In genomic region chr1:146051853-146052676, GRCh38 we compare ENCODE assay signal across 8 cellular contexts. TPM values are rescaled to one million over a fixed set of nuclear protein-coding genes. Genes with fewer than 3 reads are reported as not detected.
DNase-seq lines count a peak whose midpoint lies in the region; ATAC-seq lines count a peak whose summit lies in the region.
"Not testable (repeated sequence)": the region's sequence is repeated elsewhere in the genome, so short reads cannot be mapped to it uniquely, and the experiment has no call there.

No MANE protein-coding gene starts in this region.

- DNase-seq in AG20443 (ENCODE audit: low spot score) (peak; percentile 69), NCI-H524 treated with DMSO at 0.1 percent for 48 hours (lab: John Stamatoyannopoulos, UW) (peak; percentile 43)
- DNase-seq in activated CD4-positive, alpha-beta T cell treated with anti-CD3 and anti-CD28 coated beads, Interleukin-2, amount 10 ng/mL, durations not matched to agents 7 days and 5 days, result peak; percentile 72
- peak; percentile 85 for DNase-seq in stimulated activated CD4-positive, alpha-beta T cell treated with anti-CD3 and anti-CD28 coated beads, Interleukin-15, amount 100 ng/mL, for 24 hours

- H3K27me3 Mint-ChIP-seq in activated CD4-positive, alpha-beta T cell treated with anti-CD3 and anti-CD28 coated beads, Interleukin-2, amount 10 ng/mL, durations not matched to agents 7 days and 5 days, result not testable (repeated sequence)

- not testable (repeated sequence) for H3K9me3 Mint-ChIP-seq in activated CD4-positive, alpha-beta T cell treated with anti-CD3 and anti-CD28 coated beads, Interleukin-2, amount 10 ng/mL, durations not matched to agents 7 days and 5 days

- peaks cover 39% of the 10 kb centered on the region for H3K4me1 Mint-ChIP-seq in activated CD4-positive, alpha-beta T cell treated with anti-CD3 and anti-CD28 coated beads, Interleukin-2, amount 10 ng/mL, durations not matched to agents 7 days and 5 days

- peak overlapping the region; percentile 84 for H3K27ac ChIP-seq in cingulate gyrus (ENCODE audit: low read depth, low read length)
- peak overlapping the region; percentile 60 for H3K27ac ChIP-seq in layer of hippocampus (ENCODE audit: low read depth, low read length)

- peak overlapping the region; percentile 76 for H3K4me3 Mint-ChIP-seq in activated CD4-positive, alpha-beta T cell treated with anti-CD3 and anti-CD28 coated beads, Interleukin-2, amount 10 ng/mL, durations not matched to agents 7 days and 5 days

- peak; percentile 78 for ATAC-seq in GM19043 (IDR thresholded peaks at IDR 0.05; ENCODE audit: low read depth, unreplicated experiment)
- ATAC-seq in HG03442 (IDR thresholded peaks at IDR 0.05; ENCODE audit: unreplicated experiment), result peak; percentile 76

- CTCF ChIA-PET in activated CD4-positive, alpha-beta T cell treated with anti-CD3 and anti-CD28 coated beads, Interleukin-2, amount 10 ng/mL, durations not matched to agents 7 days and 5 days (lab: Charles Lee), result interaction anchor here (1.2 to 2.1 kb wide), 3 partner anchors 13 to 27 kb away, joined by 3 to 10 read pairs (median 5); no protein-coding TSS in a partner anchor

- H3K27ac Mint-ChIP-seq in activated CD4-positive, alpha-beta T cell treated with anti-CD3 and anti-CD28 coated beads, Interleukin-2, amount 10 ng/mL, durations not matched to agents 7 days and 5 days, result peak overlapping the region; percentile 97

- POLR2A ChIA-PET in activated CD4-positive, alpha-beta T cell treated with anti-CD3 and anti-CD28 coated beads, Interleukin-2, amount 10 ng/mL, durations not matched to agents 7 days and 5 days (lab: Charles Lee), result interaction anchor here (0.6 to 1.9 kb wide), 5 partner anchors 15 to 1000 kb away, joined by 3 to 27 read pairs (median 4); partner anchors contain the start of genes ANKRD34A and POLR3GL

- H3K36me3 Mint-ChIP-seq in activated CD4-positive, alpha-beta T cell treated with anti-CD3 and anti-CD28 coated beads, Interleukin-2, amount 10 ng/mL, durations not matched to agents 7 days and 5 days (ENCODE audit: low read depth), result not testable (repeated sequence)

- H3K27me3 ChIP-seq in layer of hippocampus (ENCODE audit: control insufficient read depth, insufficient read depth, low read length), result not testable (repeated sequence)

RNA-seq across cellular contexts. Expression of gene HJV, which starts 30.5 kb away (rescaled TPM):
- total RNA-seq in activated CD4-positive, alpha-beta T cell treated with anti-CD3 and anti-CD28 coated beads, Interleukin-2, amount 10 ng/mL, durations not matched to agents 7 days and 5 days, result not detected

RNA-seq across cellular contexts. Expression of gene TXNIP, which starts 55.7 kb away (rescaled TPM):
- 100 to 1,000 TPM; 240 to 262 TPM for total RNA-seq in activated CD4-positive, alpha-beta T cell treated with anti-CD3 and anti-CD28 coated beads, Interleukin-2, amount 10 ng/mL, durations not matched to agents 7 days and 5 days

Comparison
In these comparisons a context has a peak if more than half of its experiments do, and no peak if none do; other contexts are left out.
1. Peak in every context shown above with its lines: DNase-seq, ATAC-seq and H3K27ac ChIP-seq.